ENCODE assay signal across 17 cellular contexts in genomic region chr11:1765871-1766718, GRCh38. TPM values are rescaled to one million over a fixed set of nuclear protein-coding genes. Genes with fewer than 3 reads are reported as not detected.
DNase-seq lines count a peak whose midpoint lies in the region; ATAC-seq and TF ChIP-seq lines count a peak whose summit lies in the region.
"Had no signal": no experiment of that assay in that cellular context is flagged by ENCODE, and none has a peak within 500 bp of the region (broad histone marks: within the 10 kb centered on the region; RNA-seq: fewer than 3 reads in every experiment).

No MANE protein-coding gene starts in this region.

- H3K9me3 ChIP-seq in cardiac muscle cell (ENCODE audit: low read depth) (no peaks in the 10 kb centered on the region), left ventricle myocardium inferior (replicated peaks) (no peaks in the 10 kb centered on the region), spleen (no peaks in the 10 kb centered on the region)
- H3K9me3 ChIP-seq: colonic mucosa had no signal

- intact Hi-C loops in left ventricle myocardium inferior (cut with micrococcal nuclease) (no loop called here), left ventricle myocardium superior (cut with micrococcal nuclease) (no loop called here), spleen (cut with DNase I; ENCODE audit: low total_unique reads) (no loop called here)

- H3K36me3 ChIP-seq in cardiac muscle cell (no peaks in the 10 kb centered on the region), left ventricle myocardium inferior (peaks cover 8% of the 10 kb centered on the region), spleen (peaks cover 0 to 10% (median 2%) of the 10 kb centered on the region in 6 donors)

- TF ChIP-seq POLR2A in spleen (IDR thresholded peaks at IDR 0.05) = no peak

- no peak for DNase-seq in cardiac muscle cell (ENCODE audit: low read depth in 1 of 2, low spot score in 1 of 2)
- DNase-seq in left ventricle myocardium inferior = no peak
- DNase-seq in OCI-M1 (lab: John Stamatoyannopoulos, UW) = peak; percentile 6
- peak; percentile 24 for DNase-seq in left ventricle myocardium superior
- peak; percentile 76 for DNase-seq in spleen
- DNase-seq in NCI-H2029 (lab: John Stamatoyannopoulos, UW) = no peak
- DNase-seq: activated CD8-positive, alpha-beta memory T cell treated with anti-CD3 and anti-CD28 coated beads, Interleukin-2, amount 10 ng/mL, durations not matched to agents 7 days and 5 days; colonic mucosa; DMS79 treated with DMSO at 0.1 percent for 48 hours; NCI-H1417 treated with DMSO at 0.1 percent for 48 hours; NCI-H526 treated with DMSO at 0.1 percent for 48 hours; stimulated activated CD4-positive, alpha-beta T cell treated with anti-CD3 and anti-CD28 coated beads, Interleukin-4, amount 100 ng/mL, for 24 hours; stimulated activated naive CD4-positive, alpha-beta T cell had no signal

- H3K4me3 ChIP-seq in cardiac muscle cell (no peak overlapping the region), left ventricle myocardium inferior (no peak overlapping the region), spleen (no peak overlapping the region)
- H3K4me3 ChIP-seq: colonic mucosa, SK-N-MC had no signal

- H3K4me1 ChIP-seq in cardiac muscle cell (ENCODE audit: low read depth) = peaks cover 10% of the 10 kb centered on the region
- peaks cover 35% of the 10 kb centered on the region for H3K4me1 ChIP-seq in left ventricle myocardium inferior
- H3K4me1 ChIP-seq in spleen = peaks cover 20 to 49% (median 31%) of the 10 kb centered on the region in 6 donors
- H3K4me1 ChIP-seq: parathyroid adenoma had no signal

- TF ChIP-seq CTCF in cardiac muscle cell (IDR thresholded peaks at IDR 0.05; ENCODE audit: low read depth, low read length) (peak; percentile 3), left ventricle myocardium inferior (IDR thresholded peaks at IDR 0.05; ENCODE audit: borderline replicate concordance) (no peak), spleen (IDR thresholded peaks at IDR 0.05 in 8 of 11, conservative IDR thresholded peaks at IDR 0.05 in 3 of 11) (no peak)

- H3K27ac ChIP-seq in cardiac muscle cell = no peak overlapping the region
- no peak overlapping the region for H3K27ac ChIP-seq in left ventricle myocardium inferior (replicated peaks)
- no peak overlapping the region for H3K27ac ChIP-seq in spleen
- H3K27ac ChIP-seq: colonic mucosa, parathyroid adenoma, SK-N-MC had no signal

- 86 to 93% (median 92%) methylated on average over 27 to 28 of the region's 28 CpGs for WGBS in spleen, 5 donors

- H3K27me3 ChIP-seq in cardiac muscle cell (no peaks in the 10 kb centered on the region), left ventricle myocardium inferior (ENCODE audit: low read depth) (no peaks in the 10 kb centered on the region), spleen (replicated peaks in 1 of 7) (no peaks in the 10 kb centered on the region)
- H3K27me3 ChIP-seq: colonic mucosa had no signal

- no peak for ATAC-seq in left ventricle myocardium superior
- ATAC-seq in HG03565 (IDR thresholded peaks at IDR 0.05; ENCODE audit: unreplicated experiment) = no peak
- no peak for ATAC-seq in GM21528 (IDR thresholded peaks at IDR 0.05; ENCODE audit: low FRiP score, unreplicated experiment)
- ATAC-seq: activated CD8-positive, alpha-beta memory T cell treated with anti-CD3 and anti-CD28 coated beads, Interleukin-2, amount 10 ng/mL, durations not matched to agents 7 days and 5 days had no signal

RNA-seq across cellular contexts. Expression of gene CTSD, which starts 2.4 kb away (rescaled TPM):
- total RNA-seq in cardiac muscle cell (221 and 239 TPM in 2 replicates), left ventricle myocardium inferior (831 TPM), left ventricle myocardium superior (1,004 TPM), spleen (1,000 to 10,000 TPM in 2 of 7 donors, 100 to 1,000 TPM in 5; 653 to 1,234 (median 749) TPM)
- polyA plus RNA-seq in cardiac muscle cell (231 and 258 TPM in 2 replicates), spleen (1,000 to 10,000 TPM in 1 of 3 donors, 100 to 1,000 TPM in 2; 289 to 1,120 (median 418) TPM)

RNA-seq across cellular contexts. Expression of gene IFITM10, which starts 15.7 kb away (rescaled TPM):
- 1.9 TPM in 1 of 2 replicates, not detected in the other for total RNA-seq in cardiac muscle cell
- polyA plus RNA-seq in cardiac muscle cell = 1.4 TPM in 1 of 2 replicates, not detected in the other
- 0.58 TPM for total RNA-seq in left ventricle myocardium inferior
- total RNA-seq in left ventricle myocardium superior = 0.77 TPM
- total RNA-seq in spleen = 10 to 100 TPM in 2 of 7 donors, 1 to 10 TPM in 5; 6.7 to 41.6 (median 8.2) TPM
- polyA plus RNA-seq in spleen = 1 to 10 TPM in 2 of 3 donors, under 1 TPM in 1; 0.80 to 6.9 (median 2.4) TPM

Comparison
In these comparisons a context has a peak if more than half of its experiments do, and no peak if none do; other contexts are left out.
1. DNase-seq: peak in OCI-M1 (single experiment), left ventricle myocardium superior (single experiment) and spleen (single experiment); none in cardiac muscle cell (0 of 2), left ventricle myocardium inferior (single experiment) and NCI-H2029 (single experiment).